In the genomic region with DNA sequence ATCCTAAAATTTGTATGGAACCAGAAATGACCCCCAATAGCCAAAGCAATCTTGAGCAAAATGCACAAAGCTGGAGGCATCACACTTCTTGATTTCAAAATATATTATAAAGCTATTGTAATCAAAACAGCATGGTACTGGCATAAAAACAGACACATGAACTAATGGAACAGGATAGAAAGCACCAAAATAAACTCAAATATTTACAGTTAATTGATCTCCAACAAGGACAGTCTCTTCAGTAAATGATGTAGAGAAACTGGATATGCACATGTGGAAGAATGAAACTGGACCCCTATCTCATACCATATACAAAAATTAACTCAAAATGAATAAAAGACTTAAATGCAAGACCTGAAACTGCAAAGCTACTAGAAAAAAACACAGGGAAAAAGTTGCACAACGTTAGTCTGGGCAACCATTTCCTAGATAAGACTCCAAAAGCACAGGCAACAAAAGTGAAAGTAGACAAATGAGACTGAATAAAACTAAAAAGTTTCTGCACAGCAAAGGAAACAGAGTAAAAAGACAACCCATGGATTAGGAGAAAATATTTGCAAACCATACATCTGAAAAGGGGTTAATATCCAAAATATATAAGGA, we compare ENCODE assay signal across 18 cellular contexts.
DNase-seq lines count a peak whose midpoint lies in the region; ATAC-seq, FAIRE-seq and TF ChIP-seq lines count a peak whose summit lies in the region.
"Had no signal": no experiment of that assay in that cellular context is flagged by ENCODE, and none has a peak within 500 bp of the region (broad histone marks: within the 10 kb centered on the region; RNA-seq: fewer than 3 reads in every experiment).

No MANE protein-coding gene starts in this region.

- DNase-seq in activated naive CD8-positive, alpha-beta T cell treated with anti-CD3 and anti-CD28 coated beads, Interleukin-2, amount 10 ng/mL, durations not matched to agents 7 days and 5 days = no peak
- no peak for DNase-seq in activated naive CD8-positive, alpha-beta T cell treated with anti-CD3 and anti-CD28 coated beads for 36 hours
- DNase-seq in OCI-M1 (lab: John Stamatoyannopoulos, UW) = peak; percentile 69
- peak; percentile 40 for DNase-seq in fibroblast of pulmonary artery (ENCODE audit: low read depth)
- DNase-seq in pancreas = no peak
- DNase-seq in GM19239 (ENCODE audit: insufficient read length, low spot score) = no peak
- DNase-seq in ovary = no peak
- DNase-seq: AML-193; DMS79 treated with DMSO at 0.1 percent for 48 hours; H7; IMR-90; Karpas-422; NCI-H1694 treated with DMSO at 0.1 percent for 48 hours; NK-92 treated with Interleukin-12 subunit alpha and Interleukin-12 subunit beta, amount 100 ng/mL, for 24 hours; Right ventricle myocardium superior had no signal

- ATAC-seq in activated naive CD8-positive, alpha-beta T cell treated with anti-CD3 and anti-CD28 coated beads, Interleukin-2, amount 10 ng/mL, durations not matched to agents 7 days and 5 days (ENCODE audit: low read depth) = no peak
- ATAC-seq in pancreas = no peak
- no peak for ATAC-seq in HG03354 (IDR thresholded peaks at IDR 0.05; ENCODE audit: poor library complexity, severe bottlenecking, unreplicated experiment)

- H3K4me3 Mint-ChIP-seq in activated naive CD8-positive, alpha-beta T cell treated with anti-CD3 and anti-CD28 coated beads, Interleukin-2, amount 10 ng/mL, durations not matched to agents 7 days and 5 days = peak overlapping the region; percentile 12
- no peak overlapping the region for H3K4me3 Mint-ChIP-seq in activated naive CD8-positive, alpha-beta T cell treated with anti-CD3 and anti-CD28 coated beads for 36 hours

- TF ChIP-seq EP300 in ovary (IDR thresholded peaks at IDR 0.05) = no peak

- POLR2A ChIA-PET in activated naive CD8-positive, alpha-beta T cell treated with anti-CD3 and anti-CD28 coated beads, Interleukin-2, amount 10 ng/mL, durations not matched to agents 7 days and 5 days (lab: Charles Lee) = interaction anchor here (0.7 kb wide), 1 partner anchor 38 kb away, joined by 3 read pairs; no protein-coding TSS in a partner anchor

- H3K36me3 ChIP-seq in pancreas = no peaks in the 10 kb centered on the region
- no peaks in the 10 kb centered on the region for H3K36me3 ChIP-seq in ovary

- no peaks in the 10 kb centered on the region for H3K27me3 Mint-ChIP-seq in activated naive CD8-positive, alpha-beta T cell treated with anti-CD3 and anti-CD28 coated beads, Interleukin-2, amount 10 ng/mL, durations not matched to agents 7 days and 5 days
- no peaks in the 10 kb centered on the region for H3K27me3 Mint-ChIP-seq in activated naive CD8-positive, alpha-beta T cell treated with anti-CD3 and anti-CD28 coated beads for 36 hours

- H3K4me1 Mint-ChIP-seq in activated naive CD8-positive, alpha-beta T cell treated with anti-CD3 and anti-CD28 coated beads, Interleukin-2, amount 10 ng/mL, durations not matched to agents 7 days and 5 days = peaks cover 11% of the 10 kb centered on the region
- peaks cover 5% of the 10 kb centered on the region for H3K4me1 Mint-ChIP-seq in activated naive CD8-positive, alpha-beta T cell treated with anti-CD3 and anti-CD28 coated beads for 36 hours

- TF ChIP-seq POLR2A in ovary (IDR thresholded peaks at IDR 0.05) = no peak

- H3K9me3 Mint-ChIP-seq in activated naive CD8-positive, alpha-beta T cell treated with anti-CD3 and anti-CD28 coated beads, Interleukin-2, amount 10 ng/mL, durations not matched to agents 7 days and 5 days = peaks cover 6% of the 10 kb centered on the region
- H3K9me3 Mint-ChIP-seq in activated naive CD8-positive, alpha-beta T cell treated with anti-CD3 and anti-CD28 coated beads for 36 hours = peaks cover 4% of the 10 kb centered on the region

- FAIRE-seq in pancreas (lab: Jason Lieb, UNC) (peak; percentile 5), GM19239 (lab: Jason Lieb, UNC) (no peak)

- no peaks in the 10 kb centered on the region for H3K27me3 ChIP-seq in pancreas
- no peaks in the 10 kb centered on the region for H3K27me3 ChIP-seq in ovary

- WGBS in pancreas, 2 donors = 29 to 51% methylated on average over 1 of the region's 1 CpG
- 24 to 55% (median 46%) methylated on average over 1 of the region's 1 CpG for WGBS in ovary, 3 donors

- TF ChIP-seq CTCF in fibroblast of pulmonary artery (IDR thresholded peaks at IDR 0.05; ENCODE audit: low read length, missing control alignments) (no peak), pancreas (IDR thresholded peaks at IDR 0.05) (no peak), ovary (IDR thresholded peaks at IDR 0.05) (no peak)

- H3K27ac ChIP-seq in pancreas (no peak overlapping the region), ovary (no peak overlapping the region)
- H3K27ac ChIP-seq: C4-2B, HL-60 had no signal

- H3K4me3 ChIP-seq in fibroblast of pulmonary artery (replicated peaks; ENCODE audit: low read depth, low read length) (no peak overlapping the region), pancreas (no peak overlapping the region), ovary (no peak overlapping the region)

- H3K36me3 Mint-ChIP-seq in activated naive CD8-positive, alpha-beta T cell treated with anti-CD3 and anti-CD28 coated beads, Interleukin-2, amount 10 ng/mL, durations not matched to agents 7 days and 5 days = peaks cover 18% of the 10 kb centered on the region
- H3K36me3 Mint-ChIP-seq in activated naive CD8-positive, alpha-beta T cell treated with anti-CD3 and anti-CD28 coated beads for 36 hours = peaks cover 16% of the 10 kb centered on the region

- no peak overlapping the region for H3K27ac Mint-ChIP-seq in activated naive CD8-positive, alpha-beta T cell treated with anti-CD3 and anti-CD28 coated beads, Interleukin-2, amount 10 ng/mL, durations not matched to agents 7 days and 5 days
- H3K27ac Mint-ChIP-seq in activated naive CD8-positive, alpha-beta T cell treated with anti-CD3 and anti-CD28 coated beads for 36 hours = no peak overlapping the region

- intact Hi-C loops in pancreas (cut with DNase I) (no loop called here), ovary (cut with DNase I) (no loop called here)

- H3K9me3 ChIP-seq in pancreas = no peaks in the 10 kb centered on the region
- H3K9me3 ChIP-seq in ovary = no peaks in the 10 kb centered on the region

- no peaks in the 10 kb centered on the region for H3K4me1 ChIP-seq in pancreas
- no peaks in the 10 kb centered on the region for H3K4me1 ChIP-seq in ovary (ENCODE audit: insufficient read depth)

Comparison
In these comparisons a context has a peak if more than half of its experiments do, and no peak if none do; other contexts are left out.
1. DNase-seq: peak in OCI-M1 (single experiment) and fibroblast of pulmonary artery (single experiment); none in activated naive CD8-positive, alpha-beta T cell treated with anti-CD3 and anti-CD28 coated beads, Interleukin-2, amount 10 ng/mL, durations not matched to agents 7 days and 5 days (single experiment), activated naive CD8-positive, alpha-beta T cell treated with anti-CD3 and anti-CD28 coated beads for 36 hours (single experiment), pancreas (0 of 6), GM19239 (single experiment) and ovary (0 of 5).